In genomic region chr11:126310229-126310991, GRCh38 we compare ENCODE assay signal across 8 cellular contexts. TPM values are rescaled to one million over a fixed set of nuclear protein-coding genes. Genes with fewer than 3 reads are reported as not detected.
DNase-seq lines count a peak whose midpoint lies in the region; ATAC-seq and TF ChIP-seq lines count a peak whose summit lies in the region.

No MANE protein-coding gene starts in this region.

- H3K4me1 ChIP-seq in OCI-LY3 (ENCODE audit: low read length) (peaks cover 60% of the 10 kb centered on the region), upper lobe of left lung (peaks cover 6 to 11% (median 10%) of the 10 kb centered on the region in 4 donors)

- H3K4me3 ChIP-seq in AG09309 (ENCODE audit: control insufficient read depth, low read depth, low read length) (no peak overlapping the region), OCI-LY3 (ENCODE audit: low read length) (no peak overlapping the region), fibroblast of mammary gland (ENCODE audit: control insufficient read depth, low read depth, low read length) (no peak overlapping the region), upper lobe of left lung (no peak overlapping the region)

- no peak overlapping the region for H3K9ac ChIP-seq in OCI-LY3 (ENCODE audit: low read length)

- 65 to 66% methylated on average over 9 of the region's 9 CpGs for WGBS in upper lobe of left lung, 2 donors

- H3K79me2 ChIP-seq in OCI-LY3 (ENCODE audit: low read length): peaks cover 29% of the 10 kb centered on the region

- TF ChIP-seq POLR2A in upper lobe of left lung (IDR thresholded peaks at IDR 0.05): no peak

- peak overlapping the region; percentile 92 to 93 for H3K27ac Mint-ChIP-seq in natural killer cell

- peak overlapping the region; percentile 31 for H3K4me2 ChIP-seq in OCI-LY3 (ENCODE audit: low read length)

- H3K36me3 ChIP-seq in OCI-LY3 (replicated peaks; ENCODE audit: low read depth, low read length): peaks cover 45% of the 10 kb centered on the region
- H3K36me3 ChIP-seq in upper lobe of left lung: peaks cover 0 to 26% (median 0%) of the 10 kb centered on the region in 4 donors

- H3K27me3 ChIP-seq in OCI-LY3 (ENCODE audit: low read depth, low read length): no peaks in the 10 kb centered on the region
- H3K27me3 ChIP-seq in upper lobe of left lung: no peaks in the 10 kb centered on the region

- intact Hi-C loops in natural killer cell (cut with micrococcal nuclease): loop anchor here (1.0 to 2.0 kb wide), 6 partner anchors 42 to 170 kb away; partner anchors contain the start of genes FOXRED1 and SRPRA

- TF ChIP-seq EP300 in upper lobe of left lung (IDR thresholded peaks at IDR 0.05): no peak

- H3K9me3 ChIP-seq in OCI-LY3 (ENCODE audit: insufficient read depth, low read length): no peaks in the 10 kb centered on the region
- H3K9me3 ChIP-seq in upper lobe of left lung: no peaks in the 10 kb centered on the region

- H3K36me3 Mint-ChIP-seq in natural killer cell: peaks cover 6% of the 10 kb centered on the region

- H2AFZ ChIP-seq in OCI-LY3 (ENCODE audit: low read depth, low read length): no peak overlapping the region

- H3K27ac ChIP-seq in OCI-LY3 (ENCODE audit: low read length) (peak overlapping the region; percentile 77), upper lobe of left lung (peak overlapping the region in 2 of 4 donors; percentile 62 to 82)

- peak; percentile 41 for ATAC-seq in GM18517 (IDR thresholded peaks at IDR 0.05; ENCODE audit: unreplicated experiment)
- ATAC-seq in HG03558 (IDR thresholded peaks at IDR 0.05; ENCODE audit: extremely low read depth, unreplicated experiment): peak; percentile 24
- ATAC-seq in natural killer cell: peak; percentile 71 to 78 (median 75)
- ATAC-seq in upper lobe of left lung (ENCODE audit: low FRiP score in 2 of 2): peak; percentile 89 to 95

- peaks cover 26% of the 10 kb centered on the region for H4K20me1 ChIP-seq in OCI-LY3 (ENCODE audit: insufficient read depth, low read length)

- no peaks in the 10 kb centered on the region for H3K27me3 Mint-ChIP-seq in natural killer cell (ENCODE audit: low read depth in 2 of 2)

- peaks cover 53 to 54% of the 10 kb centered on the region in 2 donors for H3K4me1 Mint-ChIP-seq in natural killer cell

- no peaks in the 10 kb centered on the region for H3K9me3 Mint-ChIP-seq in natural killer cell

- DNase-seq in AG09309 (ENCODE audit: low read depth) (no peak), fibroblast of mammary gland (ENCODE audit: low read depth) (peak; percentile 78), natural killer cell (peak; percentile 67), upper lobe of left lung (peak in 1 of 2 donors; percentile 80)
- DNase-seq in activated T-cell treated with anti-CD3 and anti-CD28 coated beads, Interleukin-2, amount 50 U/mL, for 48 hours: peak; percentile 73 to 75

- peak; percentile 89 for TF ChIP-seq CTCF in AG09309 (IDR thresholded peaks at IDR 0.05; ENCODE audit: control insufficient read depth, insufficient read depth, low read depth, low read length, missing control alignments)
- TF ChIP-seq CTCF in OCI-LY3 (IDR thresholded peaks at IDR 0.05; ENCODE audit: low read depth, low read length): peak; percentile 94
- peak; percentile 96 for TF ChIP-seq CTCF in fibroblast of mammary gland (conservative IDR thresholded peaks at IDR 0.05; ENCODE audit: control insufficient read depth, insufficient read depth, low read depth, low read length)
- TF ChIP-seq CTCF in natural killer cell (IDR thresholded peaks at IDR 0.05): peak; percentile 94
- TF ChIP-seq CTCF in upper lobe of left lung (IDR thresholded peaks at IDR 0.05): peak; percentile 76 to 88 (median 83)

- peak overlapping the region; percentile 79 for H3K4me3 Mint-ChIP-seq in natural killer cell

RNA-seq across cellular contexts. Expression of gene DCPS, which starts 6.5 kb away (rescaled TPM):
- total RNA-seq in natural killer cell: 10 to 100 TPM; 20.1 to 25.8 (median 23.1) TPM
- total RNA-seq in upper lobe of left lung: 10 to 100 TPM in 5 of 6 donors, 1 to 10 TPM in 1; 6.3 to 21.4 (median 14.1) TPM

RNA-seq across cellular contexts. Expression of gene TIRAP, which starts 27.5 kb away (rescaled TPM):
- total RNA-seq in natural killer cell: 10 to 100 TPM; 14.5 to 24.0 (median 19.5) TPM
- total RNA-seq in upper lobe of left lung: 10 to 100 TPM in 4 of 6 donors, 1 to 10 TPM in 2; 9.3 to 14.8 (median 11.6) TPM

RNA-seq across cellular contexts. Expression of gene FOXRED1, which starts 41.5 kb away (rescaled TPM):
- total RNA-seq in natural killer cell: 10 to 100 TPM; 31.1 to 37.9 (median 31.3) TPM
- 10 to 100 TPM; 10.9 to 20.7 (median 17.8) TPM for total RNA-seq in upper lobe of left lung

RNA-seq across cellular contexts. Expression of gene SRPRA, which starts 41.7 kb away (rescaled TPM):
- total RNA-seq in natural killer cell (100 to 1,000 TPM; 188 to 225 (median 195) TPM), upper lobe of left lung (100 to 1,000 TPM in 5 of 6 donors, 10 to 100 TPM in 1; 76.0 to 131 (median 113) TPM)

RNA-seq across cellular contexts. Expression of gene ST3GAL4, which starts 45.1 kb away (rescaled TPM):
- total RNA-seq in natural killer cell (10 to 100 TPM; 43.3 to 57.6 (median 47.3) TPM), upper lobe of left lung (10 to 100 TPM; 20.6 to 47.9 (median 34.0) TPM)

Comparison
In these comparisons a context has a peak if more than half of its experiments do, and no peak if none do; other contexts are left out.
1. ATAC-seq: peak in every context shown above with its lines; median percentile 92 in upper lobe of left lung; 75 in natural killer cell; 41 in GM18517; 24 in HG03558.